Comparison of ENCODE assay signal across 18 cellular contexts in genomic region chr10:78462221-78462620, GRCh38.
"Had no signal": no experiment of that assay in that cellular context is flagged by ENCODE, and none has a peak within 500 bp of the region (broad histone marks: within the 10 kb centered on the region; RNA-seq: fewer than 3 reads in every experiment).

No MANE protein-coding gene starts in this region.

- H3K4me3 ChIP-seq: cardiac muscle cell, left lung, prostate gland, right atrium auricular region had no signal

- H3K27ac ChIP-seq: cardiac muscle cell, epithelial cell of prostate, foreskin keratinocyte, left lung, prostate gland, right atrium auricular region had no signal

- DNase-seq: activated CD4-positive, alpha-beta T cell treated with anti-CD3 and anti-CD28 coated beads, Interleukin-2, amount 10 ng/mL, durations not matched to agents 24 days and 14 days; activated CD8-positive, alpha-beta memory T cell treated with anti-CD3 and anti-CD28 coated beads, Interleukin-2, amount 50 U/mL, for 4 hours; activated CD8-positive, alpha-beta T cell treated with anti-CD3 and anti-CD28 coated beads, Interleukin-2, amount 10 ng/mL, durations not matched to agents 7 days and 5 days; activated gamma-delta T cell treated with Interleukin-2 at 50 U/mL for 16 hours; activated T-cell treated with anti-CD3 and anti-CD28 coated beads, Interleukin-2, amount 50 U/mL, for 72 hours; foreskin keratinocyte; hippocampal formation; left lung; midbrain; nephron progenitor cell; stimulated activated naive CD8-positive, alpha-beta T cell treated with anti-CD3 and anti-CD28 coated beads, Interleukin-15, Interleukin-2, amounts not matched to agents 100 U/mL and 50 U/mL, for 24 hours; T-helper 1 cell; T-helper 9 cell had no signal

- H3K9me3 ChIP-seq: left lung, prostate gland, right atrium auricular region had no signal

- H3K27me3 ChIP-seq: cardiac muscle cell, foreskin keratinocyte, left lung, right atrium auricular region had no signal

- ATAC-seq: activated CD8-positive, alpha-beta T cell treated with anti-CD3 and anti-CD28 coated beads, Interleukin-2, amount 10 ng/mL, durations not matched to agents 7 days and 5 days; activated naive CD4-positive, alpha-beta T cell treated with anti-CD3 and anti-CD28 coated beads, Interleukin-2, amount 50 U/mL, for 72 hours; activated T-cell treated with anti-CD3 and anti-CD28 coated beads, Interleukin-2, amount 50 U/mL, for 72 hours; foreskin keratinocyte; left lung; stimulated activated naive CD8-positive, alpha-beta T cell treated with anti-CD3 and anti-CD28 coated beads, Interleukin-15, Interleukin-2, amounts not matched to agents 100 U/mL and 50 U/mL, for 24 hours had no signal

- H3K36me3 ChIP-seq: cardiac muscle cell, left lung, prostate gland, right atrium auricular region had no signal

- H3K4me1 ChIP-seq: foreskin keratinocyte, prostate gland, right atrium auricular region had no signal
